In the genomic region with DNA sequence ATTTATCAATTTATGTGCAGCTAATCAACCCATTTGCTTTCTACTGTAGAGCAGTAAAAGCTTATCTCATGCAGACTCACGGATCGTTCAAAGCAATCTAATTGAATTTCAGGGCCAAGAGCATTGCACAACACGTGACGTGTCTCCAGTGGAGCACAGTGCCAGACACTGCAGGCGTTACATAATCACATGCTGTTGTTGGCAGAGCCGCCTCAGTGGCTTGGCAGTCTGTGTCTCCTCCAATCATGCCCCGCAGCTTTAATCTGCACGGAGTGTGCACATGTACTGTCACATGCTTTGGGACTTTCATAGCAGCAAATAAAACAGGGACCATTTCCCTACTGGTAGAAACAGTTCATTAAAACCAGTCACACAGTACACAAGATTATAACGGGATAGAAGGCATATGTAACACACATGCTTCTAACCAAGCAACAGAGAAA, we compare ENCODE assay signal across 8 cellular contexts.
DNase-seq lines count a peak whose midpoint lies in the region; ATAC-seq and TF ChIP-seq lines count a peak whose summit lies in the region.

No MANE protein-coding gene starts in this region.

- no peak for TF ChIP-seq CTCF in CD8-positive, alpha-beta T cell (IDR thresholded peaks at IDR 0.05)

- no peaks in the 10 kb centered on the region for H3K27me3 Mint-ChIP-seq in CD8-positive, alpha-beta T cell (ENCODE audit: low read depth)

- CTCF ChIA-PET in CD8-positive, alpha-beta T cell (lab: Charles Lee) = no interaction called here
- CTCF ChIA-PET in HEK293T (lab: Yijun Ruan, JAX) = no interaction called here

- no peak overlapping the region for H3K27ac Mint-ChIP-seq in CD8-positive, alpha-beta T cell

- H3K4me3 Mint-ChIP-seq in CD8-positive, alpha-beta T cell = no peak overlapping the region

- DNase-seq in Ammon's horn (ENCODE audit: low spot score) (peak; percentile 96), NCI-H446 treated with DMSO at 0.1 percent for 48 hours (lab: John Stamatoyannopoulos, UW) (peak; percentile 97), epithelial cell of prostate (ENCODE audit: low read depth, low spot score) (peak; percentile 74), mucosa of gallbladder (ENCODE audit: low spot score) (peak; percentile 96), HT-29 (ENCODE audit: low spot score) (no peak), HEK293T (ENCODE audit: extremely low spot score) (no peak)
- DNase-seq in CD8-positive, alpha-beta T cell = no peak

- intact Hi-C loops in CD8-positive, alpha-beta T cell (cut with DNase I, micrococcal nuclease) = no loop called here

- H3K9me3 Mint-ChIP-seq in CD8-positive, alpha-beta T cell = peaks cover 18% of the 10 kb centered on the region

- H3K4me3 ChIP-seq in CD8-positive, alpha-beta T cell (ENCODE audit: low read depth, low read length) = no peak overlapping the region

- H3K36me3 ChIP-seq in CD8-positive, alpha-beta T cell (ENCODE audit: insufficient read depth, low read length) = peaks cover 6% of the 10 kb centered on the region

- no peaks in the 10 kb centered on the region for H3K27me3 ChIP-seq in CD8-positive, alpha-beta T cell (ENCODE audit: insufficient read depth, low read length)

- H3K36me3 Mint-ChIP-seq in CD8-positive, alpha-beta T cell = peaks cover 49% of the 10 kb centered on the region

- H3K4me1 Mint-ChIP-seq in CD8-positive, alpha-beta T cell (ENCODE audit: low read depth) = peaks cover 18% of the 10 kb centered on the region

- POLR2A ChIA-PET in CD8-positive, alpha-beta T cell (lab: Charles Lee) = no interaction called here
- POLR2A ChIA-PET in HEK293T (lab: Yijun Ruan, JAX) = no interaction called here

- no peaks in the 10 kb centered on the region for H3K4me1 ChIP-seq in CD8-positive, alpha-beta T cell (ENCODE audit: insufficient read depth, low read length)

- no peak for ATAC-seq in GM18867 (IDR thresholded peaks at IDR 0.05; ENCODE audit: unreplicated experiment)
- ATAC-seq in CD8-positive, alpha-beta T cell = no peak

- H3K27ac ChIP-seq in epithelial cell of prostate = no peak overlapping the region
- H3K27ac ChIP-seq in CD8-positive, alpha-beta T cell (ENCODE audit: low read depth, low read length) = no peak overlapping the region

- peaks cover 5% of the 10 kb centered on the region for H3K9me3 ChIP-seq in CD8-positive, alpha-beta T cell (ENCODE audit: low read length)

TF ChIP-seq in HEK293T, 16 proteins besides CTCF, POLR2A, EP300 and RAD21:
- no peak for TF ChIP-seq SP1 (IDR thresholded peaks at IDR 0.05)
- no peak for TF ChIP-seq SUZ12 (IDR thresholded peaks at IDR 0.05)
- no peak for TF ChIP-seq FOXK2 (IDR thresholded peaks at IDR 0.05)
- no peak for TF ChIP-seq FOXA1 (IDR thresholded peaks at IDR 0.05)
- TF ChIP-seq ZNF384 (IDR thresholded peaks at IDR 0.05) = no peak
- no peak for TF ChIP-seq ELF4 (IDR thresholded peaks at IDR 0.05)
- TF ChIP-seq, protein P1, sequence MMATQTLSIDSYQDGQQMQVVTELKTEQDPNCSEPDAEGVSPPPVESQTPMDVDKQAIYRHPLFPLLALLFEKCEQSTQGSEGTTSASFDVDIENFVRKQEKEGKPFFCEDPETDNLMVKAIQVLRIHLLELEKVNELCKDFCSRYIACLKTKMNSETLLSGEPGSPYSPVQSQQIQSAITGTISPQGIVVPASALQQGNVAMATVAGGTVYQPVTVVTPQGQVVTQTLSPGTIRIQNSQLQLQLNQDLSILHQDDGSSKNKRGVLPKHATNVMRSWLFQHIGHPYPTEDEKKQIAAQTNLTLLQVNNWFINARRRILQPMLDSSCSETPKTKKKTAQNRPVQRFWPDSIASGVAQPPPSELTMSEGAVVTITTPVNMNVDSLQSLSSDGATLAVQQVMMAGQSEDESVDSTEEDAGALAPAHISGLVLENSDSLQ (IDR thresholded peaks at IDR 0.05) = no peak
- no peak for TF ChIP-seq ARNT (IDR thresholded peaks at IDR 0.05)
- TF ChIP-seq FOXM1 (IDR thresholded peaks at IDR 0.05; ENCODE audit: borderline replicate concordance) = no peak
- TF ChIP-seq NFRKB (IDR thresholded peaks at IDR 0.05) = no peak
- no peak for TF ChIP-seq CTBP1 (IDR thresholded peaks at IDR 0.05; ENCODE audit: borderline replicate concordance)

Comparison
In these comparisons a context has a peak if more than half of its experiments do, and no peak if none do; other contexts are left out.
1. DNase-seq: peak in Ammon's horn (single experiment), NCI-H446 treated with DMSO at 0.1 percent for 48 hours (single experiment), epithelial cell of prostate (single experiment) and mucosa of gallbladder (single experiment); none in HT-29 (single experiment), CD8-positive, alpha-beta T cell (0 of 7) and HEK293T (single experiment).